Comparison of ENCODE assay signal across 3 cellular contexts in the genomic region with DNA sequence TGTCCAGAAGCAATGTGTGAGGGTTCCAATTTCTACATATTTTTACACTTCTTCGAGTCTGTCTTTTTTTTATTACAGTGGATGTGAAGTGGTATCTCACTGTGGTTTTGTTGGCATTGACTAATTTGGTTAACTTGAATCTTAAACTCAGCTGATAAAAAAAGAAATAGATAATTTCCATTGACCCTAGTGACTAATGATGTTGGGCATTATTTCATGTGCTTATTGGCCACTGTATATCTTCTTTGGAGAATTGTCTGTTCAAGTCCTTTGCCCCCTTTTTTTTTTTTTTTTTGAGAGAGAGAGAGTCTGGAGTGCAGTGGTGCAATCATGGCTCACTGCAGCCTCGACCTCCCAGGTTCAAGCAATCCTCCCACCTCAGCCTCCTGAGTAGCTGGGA.
TF ChIP-seq lines count a peak whose summit lies in the region.

No MANE protein-coding gene starts in this region.

TF ChIP-seq in HepG2, 621 proteins besides CTCF, POLR2A, EP300 and RAD21:
- TF ChIP-seq FOXK2 (IDR thresholded peaks at IDR 0.05) (no peak), RFX5 (IDR thresholded peaks at IDR 0.05; ENCODE audit: low read depth, low read length) (peak; percentile 56; the same call in 1 of the 2 replicates), DPF2 (CRISPR knock-in tag; IDR thresholded peaks at IDR 0.05; ENCODE audit: borderline replicate concordance, low read depth) (no peak)
TF ChIP-seq in HepG2: peak in this region for 1.

TF ChIP-seq in IMR-90, 13 proteins besides CTCF, POLR2A, EP300 and RAD21:
- TF ChIP-seq RFX5 (IDR thresholded peaks at IDR 0.05; ENCODE audit: low read depth, low read length), result peak; percentile 81
- TF ChIP-seq MXI1 (IDR thresholded peaks at IDR 0.05; ENCODE audit: borderline replicate concordance, low read depth, low read length), result no peak

TF ChIP-seq in GM12878, 131 proteins besides CTCF, POLR2A, EP300 and RAD21:
- TF ChIP-seq, protein P1, sequence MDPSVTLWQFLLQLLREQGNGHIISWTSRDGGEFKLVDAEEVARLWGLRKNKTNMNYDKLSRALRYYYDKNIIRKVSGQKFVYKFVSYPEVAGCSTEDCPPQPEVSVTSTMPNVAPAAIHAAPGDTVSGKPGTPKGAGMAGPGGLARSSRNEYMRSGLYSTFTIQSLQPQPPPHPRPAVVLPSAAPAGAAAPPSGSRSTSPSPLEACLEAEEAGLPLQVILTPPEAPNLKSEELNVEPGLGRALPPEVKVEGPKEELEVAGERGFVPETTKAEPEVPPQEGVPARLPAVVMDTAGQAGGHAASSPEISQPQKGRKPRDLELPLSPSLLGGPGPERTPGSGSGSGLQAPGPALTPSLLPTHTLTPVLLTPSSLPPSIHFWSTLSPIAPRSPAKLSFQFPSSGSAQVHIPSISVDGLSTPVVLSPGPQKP (IDR thresholded peaks at IDR 0.05; ENCODE audit: low read depth, low read length), result no peak
- TF ChIP-seq RFX5 (IDR thresholded peaks at IDR 0.05; ENCODE audit: low read depth, low read length), result peak; percentile 78
- TF ChIP-seq, protein P2, sequence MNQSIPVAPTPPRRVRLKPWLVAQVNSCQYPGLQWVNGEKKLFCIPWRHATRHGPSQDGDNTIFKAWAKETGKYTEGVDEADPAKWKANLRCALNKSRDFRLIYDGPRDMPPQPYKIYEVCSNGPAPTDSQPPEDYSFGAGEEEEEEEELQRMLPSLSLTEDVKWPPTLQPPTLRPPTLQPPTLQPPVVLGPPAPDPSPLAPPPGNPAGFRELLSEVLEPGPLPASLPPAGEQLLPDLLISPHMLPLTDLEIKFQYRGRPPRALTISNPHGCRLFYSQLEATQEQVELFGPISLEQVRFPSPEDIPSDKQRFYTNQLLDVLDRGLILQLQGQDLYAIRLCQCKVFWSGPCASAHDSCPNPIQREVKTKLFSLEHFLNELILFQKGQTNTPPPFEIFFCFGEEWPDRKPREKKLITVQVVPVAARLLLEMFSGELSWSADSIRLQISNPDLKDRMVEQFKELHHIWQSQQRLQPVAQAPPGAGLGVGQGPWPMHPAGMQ (IDR thresholded peaks at IDR 0.05; ENCODE audit: borderline replicate concordance), result no peak
- no peak for TF ChIP-seq MTA3 (IDR thresholded peaks at IDR 0.05; ENCODE audit: borderline replicate concordance, low read length)
- TF ChIP-seq ZNF384 (IDR thresholded peaks at IDR 0.05; ENCODE audit: borderline replicate concordance, low read depth, low read length), result no peak
- TF ChIP-seq, protein P3, sequence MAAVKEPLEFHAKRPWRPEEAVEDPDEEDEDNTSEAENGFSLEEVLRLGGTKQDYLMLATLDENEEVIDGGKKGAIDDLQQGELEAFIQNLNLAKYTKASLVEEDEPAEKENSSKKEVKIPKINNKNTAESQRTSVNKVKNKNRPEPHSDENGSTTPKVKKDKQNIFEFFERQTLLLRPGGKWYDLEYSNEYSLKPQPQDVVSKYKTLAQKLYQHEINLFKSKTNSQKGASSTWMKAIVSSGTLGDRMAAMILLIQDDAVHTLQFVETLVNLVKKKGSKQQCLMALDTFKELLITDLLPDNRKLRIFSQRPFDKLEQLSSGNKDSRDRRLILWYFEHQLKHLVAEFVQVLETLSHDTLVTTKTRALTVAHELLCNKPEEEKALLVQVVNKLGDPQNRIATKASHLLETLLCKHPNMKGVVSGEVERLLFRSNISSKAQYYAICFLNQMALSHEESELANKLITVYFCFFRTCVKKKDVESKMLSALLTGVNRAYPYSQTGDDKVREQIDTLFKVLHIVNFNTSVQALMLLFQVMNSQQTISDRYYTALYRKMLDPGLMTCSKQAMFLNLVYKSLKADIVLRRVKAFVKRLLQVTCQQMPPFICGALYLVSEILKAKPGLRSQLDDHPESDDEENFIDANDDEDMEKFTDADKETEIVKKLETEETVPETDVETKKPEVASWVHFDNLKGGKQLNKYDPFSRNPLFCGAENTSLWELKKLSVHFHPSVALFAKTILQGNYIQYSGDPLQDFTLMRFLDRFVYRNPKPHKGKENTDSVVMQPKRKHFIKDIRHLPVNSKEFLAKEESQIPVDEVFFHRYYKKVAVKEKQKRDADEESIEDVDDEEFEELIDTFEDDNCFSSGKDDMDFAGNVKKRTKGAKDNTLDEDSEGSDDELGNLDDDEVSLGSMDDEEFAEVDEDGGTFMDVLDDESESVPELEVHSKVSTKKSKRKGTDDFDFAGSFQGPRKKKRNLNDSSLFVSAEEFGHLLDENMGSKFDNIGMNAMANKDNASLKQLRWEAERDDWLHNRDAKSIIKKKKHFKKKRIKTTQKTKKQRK (IDR thresholded peaks at IDR 0.05; ENCODE audit: low read depth, low read length), result no peak
TF ChIP-seq in GM12878: peak in this region for 1.
